11 cellular contexts compared by ENCODE assay signal in the genomic region with DNA sequence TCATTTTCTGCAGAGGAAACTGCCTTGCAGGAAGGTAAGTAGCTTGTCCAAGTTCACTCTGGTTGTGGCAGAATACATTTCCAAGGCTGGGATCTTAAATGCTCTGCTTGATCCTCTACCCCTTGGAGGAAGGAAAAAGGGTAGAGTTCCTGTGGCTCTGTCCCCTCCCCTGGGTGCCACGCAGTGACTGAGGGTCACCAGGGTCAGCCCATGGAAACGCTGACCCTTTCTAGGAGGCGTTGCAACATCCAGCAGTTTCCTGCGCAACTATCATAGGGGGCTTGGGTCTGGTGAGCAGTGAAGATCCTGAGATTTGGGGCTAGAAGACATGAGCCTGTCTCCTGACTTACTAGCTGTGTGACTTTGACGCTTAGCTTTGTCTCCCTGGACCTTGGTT. TPM values are rescaled to one million over a fixed set of nuclear protein-coding genes. Genes with fewer than 3 reads are reported as not detected.
DNase-seq lines count a peak whose midpoint lies in the region; ATAC-seq and TF ChIP-seq lines count a peak whose summit lies in the region.
"Had no signal": no experiment of that assay in that cellular context is flagged by ENCODE, and none has a peak within 500 bp of the region (broad histone marks: within the 10 kb centered on the region; RNA-seq: fewer than 3 reads in every experiment).

No MANE protein-coding gene starts in this region.

- H3K4me2 ChIP-seq in neural progenitor cell: no peak overlapping the region

- H3K27me3 ChIP-seq in BE2C (no peaks in the 10 kb centered on the region), Panc1 (ENCODE audit: control insufficient read depth, insufficient read depth, low read length) (no peaks in the 10 kb centered on the region), neural progenitor cell (no peaks in the 10 kb centered on the region)
- no peaks in the 10 kb centered on the region for H3K27me3 ChIP-seq in effector memory CD4-positive, alpha-beta T cell (replicated peaks; ENCODE audit: control insufficient read depth, insufficient read depth, low read length, poor library complexity, severe bottlenecking)
- H3K27me3 ChIP-seq: dorsolateral prefrontal cortex had no signal

- H3K79me2 ChIP-seq in neural progenitor cell (ENCODE audit: low read depth): no peaks in the 10 kb centered on the region

- H3K36me3 ChIP-seq in BE2C (no peaks in the 10 kb centered on the region), Panc1 (ENCODE audit: control insufficient read depth, insufficient read depth, low read length) (no peaks in the 10 kb centered on the region), neural progenitor cell (no peaks in the 10 kb centered on the region)
- H3K36me3 ChIP-seq in effector memory CD4-positive, alpha-beta T cell (ENCODE audit: control insufficient read depth, insufficient read depth, low read length): no peaks in the 10 kb centered on the region

- no peak overlapping the region for H3K4me3 Mint-ChIP-seq in neural progenitor cell

- H3K27me3 Mint-ChIP-seq in neural progenitor cell (ENCODE audit: insufficient read depth, low read depth): peaks cover 11% of the 10 kb centered on the region

- H3K4me1 Mint-ChIP-seq in neural progenitor cell: peaks cover 52% of the 10 kb centered on the region

- CTCF ChIA-PET in Panc1 (lab: Charles Lee): interaction anchor here (0.6 to 2.8 kb wide), 3 partner anchors 130 to 273 kb away, joined by 6 to 19 read pairs (median 6); partner anchors contain the start of gene AHCYL1

- ATAC-seq in Panc1: no peak
- ATAC-seq in GM18873 (IDR thresholded peaks at IDR 0.05; ENCODE audit: low FRiP score, unreplicated experiment): no peak
- no peak for ATAC-seq in GM19324 (IDR thresholded peaks at IDR 0.05; ENCODE audit: low FRiP score, unreplicated experiment)

- no peak overlapping the region for H3K9ac ChIP-seq in neural progenitor cell

- H3K27ac Mint-ChIP-seq in neural progenitor cell: peak overlapping the region; percentile 79

- peak overlapping the region; percentile 93 for H3K27ac ChIP-seq in Panc1 (ENCODE audit: low read length)
- peak overlapping the region; percentile 41 for H3K27ac ChIP-seq in effector memory CD4-positive, alpha-beta T cell (ENCODE audit: insufficient read depth, low read length, poor library complexity, severe bottlenecking)
- H3K27ac ChIP-seq in neural progenitor cell: no peak overlapping the region

- no TSS peak for BruUV-seq in Panc1 (replicated peaks; lab: Mats Ljungman, UMichigan)

- no peaks in the 10 kb centered on the region for H3K36me3 Mint-ChIP-seq in neural progenitor cell

- POLR2A ChIA-PET in Panc1 (lab: Charles Lee): interaction anchor here (0.7 kb wide), 1 partner anchor 191 kb away, joined by 3 read pairs; the partner anchor contains the start of gene AHCYL1

- DNase-seq in BE2C (no peak), Panc1 (ENCODE audit: low read depth, low spot score) (no peak), neural progenitor cell (ENCODE audit: low spot score) (no peak), NCI-H1048 (lab: John Stamatoyannopoulos, UW) (no peak)
- DNase-seq in effector memory CD4-positive, alpha-beta T cell: no peak
- DNase-seq in stimulated activated CD4-positive, alpha-beta T cell treated with anti-CD3 and anti-CD28 coated beads, Interleukin-4, amount 100 ng/mL, for 1 hour: no peak
- DNase-seq: Caco-2, Karpas-422 had no signal

- H3K9me3 ChIP-seq in BE2C (no peaks in the 10 kb centered on the region), Panc1 (ENCODE audit: control insufficient read depth, insufficient read depth, low read depth, low read length) (no peaks in the 10 kb centered on the region), neural progenitor cell (ENCODE audit: low read depth) (no peaks in the 10 kb centered on the region)
- H3K9me3 ChIP-seq in effector memory CD4-positive, alpha-beta T cell (ENCODE audit: control insufficient read depth, low read length): no peaks in the 10 kb centered on the region
- H3K9me3 ChIP-seq: Caco-2 had no signal

- H3K9me3 Mint-ChIP-seq in neural progenitor cell: no peaks in the 10 kb centered on the region

- no peaks in the 10 kb centered on the region for H3F3A ChIP-seq in neural progenitor cell (ENCODE audit: low read depth)

- H4K20me1 ChIP-seq in neural progenitor cell (ENCODE audit: low read depth): no peaks in the 10 kb centered on the region

- H3K4me1 ChIP-seq in BE2C: peaks cover 29% of the 10 kb centered on the region
- peaks cover 81% of the 10 kb centered on the region for H3K4me1 ChIP-seq in Panc1 (ENCODE audit: control insufficient read depth, insufficient read depth, low read length)
- peaks cover 71% of the 10 kb centered on the region for H3K4me1 ChIP-seq in effector memory CD4-positive, alpha-beta T cell (ENCODE audit: control insufficient read depth, insufficient read depth, low read length, poor library complexity, severe bottlenecking)
- H3K4me1 ChIP-seq in neural progenitor cell: peaks cover 19% of the 10 kb centered on the region

- no peak overlapping the region for H2AFZ ChIP-seq in neural progenitor cell (replicated peaks)

- in situ Hi-C loops in Panc1 (cut with HindIII; ENCODE audit: low pct_unique_long_range_greater_than_20kb, low sequenced_read_pairs): no loop called here

- intact Hi-C loops in Panc1 (cut with micrococcal nuclease; ENCODE audit: unreplicated experiment): loop anchor here (5.0 kb wide), 1 partner anchor 119 kb away; the partner anchor contains the start of gene CSF1

- TF ChIP-seq CTCF in BE2C (IDR thresholded peaks at IDR 0.05; ENCODE audit: low read depth, low read length): no peak
- no peak for TF ChIP-seq CTCF in Panc1 (IDR thresholded peaks at IDR 0.05)
- no peak for TF ChIP-seq CTCF in neural progenitor cell (IDR thresholded peaks at IDR 0.05)

- H3K4me3 ChIP-seq in BE2C (ENCODE audit: low read depth, low read length) (peak overlapping the region; percentile 7; the same call in 1 of the 2 replicates), Panc1 (ENCODE audit: low read depth in 2 of 2, low read length in 2 of 2) (peak overlapping the region in 1 of 2 experiments; percentile 20; a peak in 1 of 4 replicates), neural progenitor cell (no peak overlapping the region)
- H3K4me3 ChIP-seq in effector memory CD4-positive, alpha-beta T cell (ENCODE audit: insufficient read depth, low read depth, low read length, poor library complexity, severe bottlenecking): no peak overlapping the region

RNA-seq across cellular contexts. Expression of gene EPS8L3, which starts 29.4 kb away (rescaled TPM):
- polyA plus RNA-seq in BE2C (2012; ENCODE audit: insufficient read depth, insufficient read length, low read depth): 0.29 TPM
- total RNA-seq in Panc1 (2021; ENCODE audit: unreplicated experiment) (not detected), neural progenitor cell (ENCODE audit: low replicate concordance) (not detected in 2 replicates)
- polyA plus RNA-seq in Panc1 (2012; ENCODE audit: insufficient read length): not detected

RNA-seq across cellular contexts. Expression of gene GSTM3, which starts 52.2 kb away (rescaled TPM):
- 71.4 TPM for polyA plus RNA-seq in BE2C (2012; ENCODE audit: insufficient read depth, insufficient read length, low read depth)
- total RNA-seq in Panc1 (2021; ENCODE audit: unreplicated experiment) (93.1 TPM), neural progenitor cell (ENCODE audit: low replicate concordance) (6.4 and 12.9 TPM in 2 replicates)
- polyA plus RNA-seq in Panc1 (2012; ENCODE audit: insufficient read length): 78.4 TPM
